Comparison of ENCODE assay signal across 19 cellular contexts in the genomic region with DNA sequence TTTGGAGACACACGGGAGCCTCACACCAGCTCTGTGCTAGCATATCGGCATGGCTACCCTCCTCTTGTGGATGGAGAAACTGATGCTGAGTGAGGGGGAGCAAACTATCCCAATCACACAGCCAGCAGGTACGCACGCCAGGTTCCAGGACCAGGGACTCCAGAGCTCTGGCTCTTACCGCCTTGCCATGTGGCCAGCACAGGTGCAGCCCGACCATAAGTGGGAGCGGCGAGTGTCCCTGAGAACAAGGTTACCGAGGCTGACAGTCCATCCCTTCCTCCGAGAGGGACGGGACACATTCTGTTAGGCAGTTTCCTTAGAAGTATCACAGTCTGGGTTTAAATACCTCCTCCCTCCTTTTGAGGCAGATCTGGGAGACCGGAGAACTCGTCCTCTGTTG.
DNase-seq lines count a peak whose midpoint lies in the region; ATAC-seq and TF ChIP-seq lines count a peak whose summit lies in the region.
"Had no signal": no experiment of that assay in that cellular context is flagged by ENCODE, and none has a peak within 500 bp of the region (broad histone marks: within the 10 kb centered on the region; RNA-seq: fewer than 3 reads in every experiment).

No MANE protein-coding gene starts in this region.

- H2AFZ ChIP-seq in GM23338: peak overlapping the region; percentile 92

- no peak overlapping the region for H3K9ac ChIP-seq in endodermal cell (ENCODE audit: extremely low read depth, low read length, poor library complexity, severe bottlenecking)
- H3K9ac ChIP-seq: BLaER1, KMS-11 had no signal

- H3K4me1 Mint-ChIP-seq in GM23338 (peaks cover 22% of the 10 kb centered on the region), endodermal cell (peaks cover 9% of the 10 kb centered on the region), mesothelial cell of epicardium (no peaks in the 10 kb centered on the region)
- H3K4me1 Mint-ChIP-seq: CD4-positive, alpha-beta memory T cell had no signal

- H3K4me3 ChIP-seq in GM23338 (no peak overlapping the region), Panc1 (ENCODE audit: low read depth in 2 of 2, low read length in 2 of 2) (no peak overlapping the region), endodermal cell (ENCODE audit: low read length) (no peak overlapping the region), sigmoid colon (no peak overlapping the region)
- H3K4me3 ChIP-seq: BLaER1, HAP-1, SJCRH30 had no signal

- no peak for TF ChIP-seq EP300 in sigmoid colon (IDR thresholded peaks at IDR 0.05)

- H3K36me3 Mint-ChIP-seq in GM23338 (ENCODE audit: low read depth) (no peaks in the 10 kb centered on the region), endodermal cell (ENCODE audit: low read depth) (no peaks in the 10 kb centered on the region), mesothelial cell of epicardium (no peaks in the 10 kb centered on the region)
- H3K36me3 Mint-ChIP-seq: CD4-positive, alpha-beta memory T cell had no signal

- H3K27ac Mint-ChIP-seq in GM23338: no peak overlapping the region
- no peak overlapping the region for H3K27ac Mint-ChIP-seq in endodermal cell
- no peak overlapping the region for H3K27ac Mint-ChIP-seq in mesothelial cell of epicardium
- H3K27ac Mint-ChIP-seq: CD4-positive, alpha-beta memory T cell had no signal

- TF ChIP-seq CTCF in GM23338 (conservative IDR thresholded peaks at IDR 0.05; ENCODE audit: low read depth in 2 of 2) (no peak), Panc1 (IDR thresholded peaks at IDR 0.05) (no peak), endodermal cell (conservative IDR thresholded peaks at IDR 0.05) (no peak), sigmoid colon (IDR thresholded peaks at IDR 0.05) (no peak), mesothelial cell of epicardium (IDR thresholded peaks at IDR 0.05; ENCODE audit: unreplicated experiment) (no peak)

- peaks cover 5% of the 10 kb centered on the region; the same call in 1 of the 2 replicates for H3K9me2 ChIP-seq in GM23338 (ENCODE audit: insufficient read depth)

- no peaks in the 10 kb centered on the region for H3K79me2 ChIP-seq in GM23338 (replicated peaks; ENCODE audit: insufficient read depth)

- H3K27me3 Mint-ChIP-seq in GM23338 (ENCODE audit: insufficient read depth, low read depth, poor library complexity) (peaks cover 13% of the 10 kb centered on the region), endodermal cell (ENCODE audit: insufficient read depth) (peaks cover 7% of the 10 kb centered on the region), mesothelial cell of epicardium (ENCODE audit: low read depth) (peaks cover 61% of the 10 kb centered on the region)

- H3K36me3 ChIP-seq in GM23338 (ENCODE audit: insufficient read depth) (no peaks in the 10 kb centered on the region), Panc1 (ENCODE audit: control insufficient read depth, insufficient read depth, low read length) (no peaks in the 10 kb centered on the region), endodermal cell (ENCODE audit: control insufficient read depth, insufficient read depth, low read length) (no peaks in the 10 kb centered on the region), sigmoid colon (no peaks in the 10 kb centered on the region)
- H3K36me3 ChIP-seq: HAP-1, SJCRH30 had no signal

- TF ChIP-seq POLR2A in sigmoid colon (IDR thresholded peaks at IDR 0.05): no peak

- H3K4me2 ChIP-seq in GM23338: no peak overlapping the region
- H3K4me2 ChIP-seq: KMS-11 had no signal

- CTCF ChIA-PET in Panc1 (lab: Charles Lee): no interaction called here

- peak; percentile 10 for DNase-seq in GM23338 (ENCODE audit: low spot score)
- no peak for DNase-seq in Panc1 (ENCODE audit: low read depth, low spot score)
- DNase-seq in endodermal cell: peak; percentile 41
- DNase-seq in sigmoid colon: peak; percentile 47
- no peak for DNase-seq in dedifferentiated amniotic fluid mesenchymal stem cell (ENCODE audit: extremely low spot score)
- DNase-seq in 8988T: no peak
- no peak for DNase-seq in mesothelial cell of epicardium (ENCODE audit: low spot score in 2 of 2, unreplicated experiment in 2 of 2)
- DNase-seq: Caco-2; CD4-positive, alpha-beta memory T cell; DMS 273 treated with DMSO at 0.1 percent for 48 hours; DMS79 treated with DMSO at 0.1 percent for 48 hours; NCI-H1092 treated with DMSO at 0.1 percent for 48 hours; NCI-H1436 treated with DMSO at 0.1 percent for 48 hours; NCI-H1930; NCI-H69; SJCRH30 had no signal

- in situ Hi-C loops in Panc1 (cut with HindIII; ENCODE audit: low pct_unique_long_range_greater_than_20kb, low sequenced_read_pairs): no loop called here

- 91 to 97% methylated on average over 8 to 11 of the region's 13 CpGs for WGBS in endodermal cell (ENCODE audit: insufficient coverage in 1 of 2, insufficient read length in 1 of 2), 2 experiments
- 58 to 73% methylated on average over 13 of the region's 13 CpGs for WGBS in sigmoid colon, 2 donors

- intact Hi-C loops in Panc1 (cut with micrococcal nuclease; ENCODE audit: unreplicated experiment) (no loop called here), sigmoid colon (cut with DNase I) (no loop called here)

- H3K4me3 Mint-ChIP-seq in GM23338 (no peak overlapping the region), endodermal cell (no peak overlapping the region), mesothelial cell of epicardium (no peak overlapping the region)
- H3K4me3 Mint-ChIP-seq: CD4-positive, alpha-beta memory T cell had no signal

- no peaks in the 10 kb centered on the region for H3K9me3 Mint-ChIP-seq in GM23338
- no peaks in the 10 kb centered on the region for H3K9me3 Mint-ChIP-seq in endodermal cell
- no peaks in the 10 kb centered on the region for H3K9me3 Mint-ChIP-seq in mesothelial cell of epicardium
- H3K9me3 Mint-ChIP-seq: CD4-positive, alpha-beta memory T cell had no signal

- H3K4me1 ChIP-seq in GM23338 (ENCODE audit: insufficient read depth) (peaks cover 15% of the 10 kb centered on the region; the same call in 1 of the 2 replicates), Panc1 (ENCODE audit: control insufficient read depth, insufficient read depth, low read length) (no peaks in the 10 kb centered on the region; the same call in 1 of the 2 replicates), endodermal cell (ENCODE audit: control insufficient read depth, insufficient read depth, low read length) (peaks cover 3% of the 10 kb centered on the region), sigmoid colon (no peaks in the 10 kb centered on the region)
- H3K4me1 ChIP-seq: Caco-2, HAP-1, SJCRH30 had no signal

- H3K9me3 ChIP-seq in Panc1 (ENCODE audit: control insufficient read depth, insufficient read depth, low read depth, low read length) (no peaks in the 10 kb centered on the region), endodermal cell (ENCODE audit: control insufficient read depth, low read length) (no peaks in the 10 kb centered on the region), sigmoid colon (no peaks in the 10 kb centered on the region)
- H3K9me3 ChIP-seq: BLaER1, Caco-2, HAP-1, SJCRH30 had no signal

- H3K27ac ChIP-seq in GM23338 (ENCODE audit: low read depth) (no peak overlapping the region), Panc1 (ENCODE audit: low read length) (no peak overlapping the region), endodermal cell (ENCODE audit: low read depth, low read length) (no peak overlapping the region), sigmoid colon (no peak overlapping the region)
- H3K27ac ChIP-seq: BLaER1, KMS-11, SJCRH30 had no signal

- ATAC-seq in GM23338 (peak; percentile 51; the same call in 2 of the 3 replicates), Panc1 (0 out of 2 replicates have a peak, but pooled peaks have one; percentile 23)

- no TSS peak for BruUV-seq in Panc1 (replicated peaks; lab: Mats Ljungman, UMichigan)

- no peaks in the 10 kb centered on the region for H4K20me1 ChIP-seq in GM23338 (replicated peaks; ENCODE audit: insufficient read depth)

- 0 out of 2 replicates have a peak, but pooled peaks cover 3% of the 10 kb centered on the region for H3K27me3 ChIP-seq in GM23338 (ENCODE audit: insufficient read depth)
- H3K27me3 ChIP-seq in Panc1 (ENCODE audit: control insufficient read depth, insufficient read depth, low read length): peaks cover 6% of the 10 kb centered on the region; the same call in 1 of the 2 replicates
- no peaks in the 10 kb centered on the region for H3K27me3 ChIP-seq in endodermal cell (ENCODE audit: control insufficient read depth, insufficient read depth, low read length, poor library complexity, severe bottlenecking)
- peaks cover 0 to 15% (median 0%) of the 10 kb centered on the region in 3 donors for H3K27me3 ChIP-seq in sigmoid colon
- H3K27me3 ChIP-seq: BLaER1, SJCRH30 had no signal

- no peaks in the 10 kb centered on the region for H3F3A ChIP-seq in GM23338 (replicated peaks; ENCODE audit: low read depth)

- POLR2A ChIA-PET in Panc1 (lab: Charles Lee): interaction anchor here (0.6 kb wide), 1 partner anchor 88 kb away, joined by 3 read pairs; no protein-coding TSS in a partner anchor

TF ChIP-seq in GM23338, 12 proteins besides CTCF, POLR2A, EP300 and RAD21 (continues in another document):
- TF ChIP-seq, protein P1, sequence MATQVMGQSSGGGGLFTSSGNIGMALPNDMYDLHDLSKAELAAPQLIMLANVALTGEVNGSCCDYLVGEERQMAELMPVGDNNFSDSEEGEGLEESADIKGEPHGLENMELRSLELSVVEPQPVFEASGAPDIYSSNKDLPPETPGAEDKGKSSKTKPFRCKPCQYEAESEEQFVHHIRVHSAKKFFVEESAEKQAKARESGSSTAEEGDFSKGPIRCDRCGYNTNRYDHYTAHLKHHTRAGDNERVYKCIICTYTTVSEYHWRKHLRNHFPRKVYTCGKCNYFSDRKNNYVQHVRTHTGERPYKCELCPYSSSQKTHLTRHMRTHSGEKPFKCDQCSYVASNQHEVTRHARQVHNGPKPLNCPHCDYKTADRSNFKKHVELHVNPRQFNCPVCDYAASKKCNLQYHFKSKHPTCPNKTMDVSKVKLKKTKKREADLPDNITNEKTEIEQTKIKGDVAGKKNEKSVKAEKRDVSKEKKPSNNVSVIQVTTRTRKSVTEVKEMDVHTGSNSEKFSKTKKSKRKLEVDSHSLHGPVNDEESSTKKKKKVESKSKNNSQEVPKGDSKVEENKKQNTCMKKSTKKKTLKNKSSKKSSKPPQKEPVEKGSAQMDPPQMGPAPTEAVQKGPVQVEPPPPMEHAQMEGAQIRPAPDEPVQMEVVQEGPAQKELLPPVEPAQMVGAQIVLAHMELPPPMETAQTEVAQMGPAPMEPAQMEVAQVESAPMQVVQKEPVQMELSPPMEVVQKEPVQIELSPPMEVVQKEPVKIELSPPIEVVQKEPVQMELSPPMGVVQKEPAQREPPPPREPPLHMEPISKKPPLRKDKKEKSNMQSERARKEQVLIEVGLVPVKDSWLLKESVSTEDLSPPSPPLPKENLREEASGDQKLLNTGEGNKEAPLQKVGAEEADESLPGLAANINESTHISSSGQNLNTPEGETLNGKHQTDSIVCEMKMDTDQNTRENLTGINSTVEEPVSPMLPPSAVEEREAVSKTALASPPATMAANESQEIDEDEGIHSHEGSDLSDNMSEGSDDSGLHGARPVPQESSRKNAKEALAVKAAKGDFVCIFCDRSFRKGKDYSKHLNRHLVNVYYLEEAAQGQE (IDR thresholded peaks at IDR 0.05; ENCODE audit: unreplicated experiment): no peak
- TF ChIP-seq CREB1 (CRISPR knock-in tag; IDR thresholded peaks at IDR 0.05; ENCODE audit: low read depth): no peak

Comparison
In these comparisons a context has a peak if more than half of its experiments do, and no peak if none do; other contexts are left out.
1. DNase-seq: peak in GM23338 (single experiment), endodermal cell (single experiment) and sigmoid colon (single experiment); none in Panc1 (single experiment), dedifferentiated amniotic fluid mesenchymal stem cell (single experiment), 8988T (single experiment) and mesothelial cell of epicardium (0 of 2).